Comparison of ENCODE assay signal across 29 cellular contexts in the genomic region with DNA sequence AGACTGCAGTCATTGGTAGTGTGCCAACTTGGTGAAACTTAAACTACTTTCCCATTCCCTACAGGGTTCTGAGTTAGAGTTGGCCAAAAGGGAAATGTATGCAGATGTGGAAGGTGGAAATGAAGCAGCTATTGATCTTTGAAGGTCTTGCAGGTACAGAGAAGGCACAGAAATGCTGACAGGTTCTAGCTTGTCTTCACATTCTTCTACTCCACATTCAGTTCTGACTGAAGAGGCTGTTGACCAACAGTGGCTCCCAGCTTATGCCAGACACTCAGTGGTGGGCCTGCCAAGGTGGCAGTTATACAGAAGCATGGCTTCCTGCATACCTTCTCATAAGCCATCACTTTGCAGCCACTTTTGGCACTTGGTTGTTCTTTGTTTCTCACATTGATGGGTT.
"Had no signal": no experiment of that assay in that cellular context is flagged by ENCODE, and none has a peak within 500 bp of the region (broad histone marks: within the 10 kb centered on the region; RNA-seq: fewer than 3 reads in every experiment).

No MANE protein-coding gene starts in this region.

- H3K27me3 Mint-ChIP-seq: effector memory CD8-positive, alpha-beta T cell; naive B cell had no signal

- H3K9me3 ChIP-seq: gastrocnemius medialis, mucosa of descending colon, prostate gland, right atrium auricular region, stomach, thyroid gland, vagina had no signal

- H3K9me3 Mint-ChIP-seq: effector memory CD8-positive, alpha-beta T cell; neural progenitor cell had no signal

- H3K27ac Mint-ChIP-seq: effector memory CD8-positive, alpha-beta T cell; mesothelial cell of epicardium; naive B cell; nephron; neural progenitor cell had no signal

- H2AFZ ChIP-seq: neural progenitor cell, parathyroid adenoma had no signal

- H3K36me3 ChIP-seq: gastrocnemius medialis, neural progenitor cell, prostate gland, right atrium auricular region, stomach, thyroid gland, vagina had no signal

- H3K4me1 Mint-ChIP-seq: naive B cell, nephron had no signal

- H3K9ac ChIP-seq: neural progenitor cell, parathyroid adenoma had no signal

- FAIRE-seq: endometrium, kidney had no signal

- ATAC-seq: effector memory CD8-positive, alpha-beta T cell; gastrocnemius medialis; left lobe of liver; mucosa of descending colon; sciatic nerve had no signal

- H3K27me3 ChIP-seq: gastrocnemius medialis, neural progenitor cell, right atrium auricular region, stomach, thyroid gland, vagina had no signal

- H3K27ac ChIP-seq: coronary artery, gastrocnemius medialis, neural progenitor cell, parathyroid adenoma, prostate gland, right atrium auricular region, stomach, thyroid gland, vagina had no signal

- H3K4me2 ChIP-seq: neural progenitor cell, smooth muscle cell had no signal

- H3K4me1 ChIP-seq: gastrocnemius medialis, neural progenitor cell, parathyroid adenoma, prostate gland, right atrium auricular region, stomach, thyroid gland, vagina had no signal

- H3K79me2 ChIP-seq: parathyroid adenoma had no signal

- DNase-seq: dermis blood vessel endothelial cell; effector memory CD8-positive, alpha-beta T cell; gastrocnemius medialis; head of caudate nucleus; kidney; mesenchymal stem cell; mucosa of descending colon; naive B cell; stimulated activated CD4-positive, alpha-beta T cell treated with anti-CD3 and anti-CD28 coated beads, Interleukin-12 subunit alpha, Interleukin-12 subunit beta, amount 100 ng/mL, for 4 hours; stimulated activated CD4-positive, alpha-beta T cell treated with anti-CD3 and anti-CD28 coated beads, Interleukin-1b, Interleukin-23, amount 100 ng/mL, for 48 hours; stimulated activated CD4-positive, alpha-beta T cell treated with anti-CD3 and anti-CD28 coated beads, Interleukin-4, amount 100 ng/mL, for 1 hour; stimulated activated CD8-positive, alpha-beta memory T cell treated with anti-CD3 and anti-CD28 coated beads, Interleukin-4, amount 100 ng/mL, for 48 hours; stimulated activated naive CD4-positive, alpha-beta T cell treated with Interleukin-2 at 50 U/mL for 16 hours; stomach; thyroid gland; trophoblast cell had no signal

- H3K4me3 ChIP-seq: coronary artery, gastrocnemius medialis, lung, mucosa of descending colon, neural progenitor cell, prostate gland, right atrium auricular region, smooth muscle cell, stomach, thyroid gland, vagina had no signal

- H3K36me3 Mint-ChIP-seq: neural progenitor cell had no signal

- H3K4me3 Mint-ChIP-seq: effector memory CD8-positive, alpha-beta T cell; mesothelial cell of epicardium; naive B cell; nephron; neural progenitor cell had no signal
